In genomic region chr5:42989198-42989597, GRCh38 we compare ENCODE assay signal across 18 cellular contexts. TPM values are rescaled to one million over a fixed set of nuclear protein-coding genes. Genes with fewer than 3 reads are reported as not detected.
DNase-seq lines count a peak whose midpoint lies in the region; ATAC-seq, FAIRE-seq and TF ChIP-seq lines count a peak whose summit lies in the region.
"Had no signal": no experiment of that assay in that cellular context is flagged by ENCODE, and none has a peak within 500 bp of the region (broad histone marks: within the 10 kb centered on the region; RNA-seq: fewer than 3 reads in every experiment).

No MANE protein-coding gene starts in this region.

- H3K9me2 ChIP-seq in PC-9 (ENCODE audit: insufficient read depth) (no peaks in the 10 kb centered on the region; the same call in 1 of the 2 replicates), SK-N-SH (no peaks in the 10 kb centered on the region)

- H3K36me3 Mint-ChIP-seq in activated T-cell treated with anti-CD3 and anti-CD28 coated beads, Interleukin-2, amount 50 U/mL, for 24 hours (ENCODE audit: low read depth): peaks cover 68% of the 10 kb centered on the region

- H3K27me3 ChIP-seq in PC-9 (ENCODE audit: insufficient read depth, low read depth): no peaks in the 10 kb centered on the region
- no peaks in the 10 kb centered on the region for H3K27me3 ChIP-seq in GM12878 (replicated peaks in 1 of 2; ENCODE audit: control insufficient read depth in 2 of 2, insufficient read depth in 2 of 2, low read length in 1 of 2)
- H3K27me3 ChIP-seq in smooth muscle cell (ENCODE audit: low read depth): no peaks in the 10 kb centered on the region
- H3K27me3 ChIP-seq in SK-N-SH (ENCODE audit: insufficient read depth): peaks cover 28% of the 10 kb centered on the region; the same call in 1 of the 2 replicates
- H3K27me3 ChIP-seq: testis had no signal

- H2AFZ ChIP-seq in PC-9 (no peak overlapping the region), GM12878 (ENCODE audit: control insufficient read depth, low read depth, low read length) (no peak overlapping the region), smooth muscle cell (ENCODE audit: low read depth) (no peak overlapping the region), SK-N-SH (ENCODE audit: low read depth) (no peak overlapping the region)

- no peak for DNase-seq in activated T-cell treated with anti-CD3 and anti-CD28 coated beads, Interleukin-2, amount 50 U/mL, for 24 hours
- no peak for DNase-seq in activated T-cell treated with anti-CD3 and anti-CD28 coated beads, Interleukin-2, amount 50 U/mL, for 1 hour
- no peak for DNase-seq in PC-9
- DNase-seq in GM12878 (ENCODE audit: low read depth, low spot score): no peak
- DNase-seq in smooth muscle cell (lab: John Stamatoyannopoulos, UW; ENCODE audit: unreplicated experiment): no peak
- no peak for DNase-seq in left colon
- DNase-seq in SK-N-SH: no peak
- no peak for DNase-seq in stimulated activated CD4-positive, alpha-beta T cell treated with anti-CD3 and anti-CD28 coated beads, Interleukin-12 subunit alpha, Interleukin-12 subunit beta, amount 100 ng/mL, for 4 hours
- DNase-seq: body of pancreas, foreskin melanocyte, Kasumi-1, NCI-H1694, testis had no signal

- H3K4me3 ChIP-seq in PC-9: no peak overlapping the region
- H3K4me3 ChIP-seq in GM12878: no peak overlapping the region
- H3K4me3 ChIP-seq in smooth muscle cell: no peak overlapping the region
- H3K4me3 ChIP-seq in SK-N-SH (ENCODE audit: low read depth in 2 of 2, low read length in 1 of 2): no peak overlapping the region
- H3K4me3 ChIP-seq: body of pancreas, testis had no signal

- peaks cover 13% of the 10 kb centered on the region for H3K9me3 ChIP-seq in PC-9 (ENCODE audit: insufficient read depth, low read depth)
- H3K9me3 ChIP-seq in GM12878 (replicated peaks; ENCODE audit: control insufficient read depth, insufficient read depth, low read length): no peaks in the 10 kb centered on the region; the same call in 2 of the 3 replicates
- H3K9me3 ChIP-seq in smooth muscle cell (replicated peaks; ENCODE audit: low read depth): no peaks in the 10 kb centered on the region
- H3K9me3 ChIP-seq in SK-N-SH: no peaks in the 10 kb centered on the region
- H3K9me3 ChIP-seq: testis had no signal

- H3K9me3 Mint-ChIP-seq in activated T-cell treated with anti-CD3 and anti-CD28 coated beads, Interleukin-2, amount 50 U/mL, for 24 hours: peaks cover 4% of the 10 kb centered on the region

- H3F3A ChIP-seq in PC-9 (ENCODE audit: insufficient read depth, low read depth) (peaks cover 42% of the 10 kb centered on the region), smooth muscle cell (ENCODE audit: low read depth) (peaks cover 11% of the 10 kb centered on the region), SK-N-SH (replicated peaks; ENCODE audit: insufficient read depth) (peaks cover 13% of the 10 kb centered on the region)

- CTCF ChIA-PET in PC-9 (lab: Charles Lee): no interaction called here
- CTCF ChIA-PET in GM12878 (lab: Yijun Ruan, JAX): interaction anchor here (0.6 to 3.2 kb wide), 8 partner anchors 19 to 185 kb away, joined by 3 to 12 read pairs (median 3); no protein-coding TSS in a partner anchor
- CTCF ChIA-PET in SK-N-SH (lab: Yijun Ruan, JAX): interaction anchor here (0.7 kb wide), 1 partner anchor 31 kb away, joined by 3 read pairs; no protein-coding TSS in a partner anchor

- H3K36me3 ChIP-seq in PC-9 (ENCODE audit: low read depth) (0 out of 2 replicates have a peak, but pooled peaks cover 5% of the 10 kb centered on the region), GM12878 (ENCODE audit: control insufficient read depth in 2 of 2, insufficient read depth in 2 of 2, low read length in 1 of 2) (no peaks in the 10 kb centered on the region), smooth muscle cell (ENCODE audit: low read depth) (no peaks in the 10 kb centered on the region), SK-N-SH (replicated peaks in 1 of 2; ENCODE audit: control insufficient read depth in 1 of 2, insufficient read depth in 2 of 2, low read length in 1 of 2) (no peaks in the 10 kb centered on the region)

- H3K4me1 ChIP-seq in PC-9 (replicated peaks; ENCODE audit: insufficient read depth): peaks cover 32% of the 10 kb centered on the region
- H3K4me1 ChIP-seq in GM12878 (ENCODE audit: control insufficient read depth, insufficient read depth, low read length): peaks cover 7% of the 10 kb centered on the region
- no peaks in the 10 kb centered on the region for H3K4me1 ChIP-seq in smooth muscle cell (ENCODE audit: low read depth)
- H3K4me1 ChIP-seq in SK-N-SH (ENCODE audit: control insufficient read depth in 1 of 2, insufficient read depth in 2 of 2, low read depth in 1 of 2, low read length in 1 of 2): no peaks in the 10 kb centered on the region; a peak in 1 of 4 replicates
- H3K4me1 ChIP-seq: testis had no signal

- no peak overlapping the region for H3K27ac ChIP-seq in PC-9
- H3K27ac ChIP-seq in GM12878 (ENCODE audit: control insufficient read depth, insufficient read depth): no peak overlapping the region
- no peak overlapping the region for H3K27ac ChIP-seq in smooth muscle cell (ENCODE audit: low read depth)
- no peak overlapping the region for H3K27ac ChIP-seq in SK-N-SH (ENCODE audit: low read depth in 2 of 2, low read length in 1 of 2)
- H3K27ac ChIP-seq: body of pancreas, HL-60, testis, VCaP had no signal

- no peak for TF ChIP-seq POLR2A in GM12878 (IDR thresholded peaks at IDR 0.05; ENCODE audit: low read depth, low read length)

- SMC1A ChIA-PET in GM12878 (lab: Charles Lee; ENCODE audit: uncharacterized antibody, unreplicated experiment): interaction anchor here (1.1 to 1.4 kb wide), 5 partner anchors 17 to 80 kb away, joined by 3 to 7 read pairs (median 3); no protein-coding TSS in a partner anchor

- TF ChIP-seq RAD21 in GM12878 (IDR thresholded peaks at IDR 0.05; ENCODE audit: insufficient read depth, low read depth, low read length) (no peak), SK-N-SH (IDR thresholded peaks at IDR 0.05; ENCODE audit: low read length) (no peak)

- TF ChIP-seq CTCF in PC-9 (conservative IDR thresholded peaks at IDR 0.05): no peak
- no peak for TF ChIP-seq CTCF in GM12878 (IDR thresholded peaks at IDR 0.05 in 2 of 3, conservative IDR thresholded peaks at IDR 0.05 in 1 of 3; ENCODE audit: control insufficient read depth in 2 of 3, extremely low read depth in 1 of 3, insufficient read depth in 1 of 3, low read depth in 3 of 3, low read length in 3 of 3)
- TF ChIP-seq CTCF in smooth muscle cell (IDR thresholded peaks at IDR 0.05; ENCODE audit: borderline replicate concordance, insufficient read depth, poor library complexity, severe bottlenecking): no peak
- no peak for TF ChIP-seq CTCF in SK-N-SH (IDR thresholded peaks at IDR 0.05)

- peak overlapping the region; percentile 98 for H3K4me3 Mint-ChIP-seq in activated T-cell treated with anti-CD3 and anti-CD28 coated beads, Interleukin-2, amount 50 U/mL, for 24 hours
- H3K4me3 Mint-ChIP-seq: nephron had no signal

- RAD21 ChIA-PET in GM12878 (lab: Charles Lee; ENCODE audit: unreplicated experiment): interaction anchor here (1.3 kb wide), 1 partner anchor 81 kb away, joined by 6 read pairs; no protein-coding TSS in a partner anchor

- no TSS peak for BruUV-seq in PC-9 (replicated peaks; lab: Mats Ljungman, UMichigan)
- BruUV-seq in GM12878 (replicated peaks; lab: Mats Ljungman, UMichigan): no TSS peak

- no peaks in the 10 kb centered on the region for H3K27me3 Mint-ChIP-seq in activated T-cell treated with anti-CD3 and anti-CD28 coated beads, Interleukin-2, amount 50 U/mL, for 24 hours

- no peak overlapping the region for H3K9ac ChIP-seq in GM12878 (ENCODE audit: control insufficient read depth, insufficient read depth, low read length)
- H3K9ac ChIP-seq in smooth muscle cell (ENCODE audit: low read depth): no peak overlapping the region
- H3K9ac ChIP-seq in SK-N-SH: no peak overlapping the region

- no peak for FAIRE-seq in GM12878 (lab: Jason Lieb, UNC)
- FAIRE-seq: GM18507, GM19239 had no signal

- POLR2A ChIA-PET in PC-9 (lab: Charles Lee; ENCODE audit: unreplicated experiment): interaction anchor here (0.6 to 0.7 kb wide), 3 partner anchors 18 to 62 kb away, joined by 6 to 9 read pairs (median 8); no protein-coding TSS in a partner anchor
- POLR2A ChIA-PET in GM12878 (lab: Charles Lee): no interaction called here
- POLR2A ChIA-PET in SK-N-SH (lab: Yijun Ruan, JAX): no interaction called here

- no peak for TF ChIP-seq EP300 in GM12878 (IDR thresholded peaks at IDR 0.05; ENCODE audit: borderline replicate concordance in 1 of 2, control insufficient read depth in 1 of 2, low read depth in 2 of 2, low read length in 2 of 2)
- no peak for TF ChIP-seq EP300 in SK-N-SH (IDR thresholded peaks at IDR 0.05; ENCODE audit: borderline replicate concordance in 1 of 2, low read depth in 1 of 2, low read length in 1 of 2)

- peaks cover 71% of the 10 kb centered on the region for H3K4me1 Mint-ChIP-seq in activated T-cell treated with anti-CD3 and anti-CD28 coated beads, Interleukin-2, amount 50 U/mL, for 24 hours (ENCODE audit: low read depth)

- ATAC-seq in GM12878: no peak
- ATAC-seq in left colon: no peak
- ATAC-seq: body of pancreas had no signal

- H3K79me2 ChIP-seq in PC-9 (ENCODE audit: low read depth): no peaks in the 10 kb centered on the region
- peaks cover 4% of the 10 kb centered on the region for H3K79me2 ChIP-seq in GM12878 (ENCODE audit: control insufficient read depth, insufficient read depth, low read length)
- peaks cover 10% of the 10 kb centered on the region for H3K79me2 ChIP-seq in smooth muscle cell (ENCODE audit: low read depth)
- no peaks in the 10 kb centered on the region for H3K79me2 ChIP-seq in SK-N-SH (ENCODE audit: insufficient read depth)

- peak overlapping the region; percentile 11; the same call in 1 of the 2 replicates for H3K4me2 ChIP-seq in PC-9
- peak overlapping the region; percentile 4; the same call in 1 of the 2 replicates for H3K4me2 ChIP-seq in GM12878 (ENCODE audit: control insufficient read depth, insufficient read depth)
- H3K4me2 ChIP-seq in smooth muscle cell: peak overlapping the region; percentile 37
- no peak overlapping the region for H3K4me2 ChIP-seq in SK-N-SH

- intact Hi-C loops in PC-9 (cut with micrococcal nuclease; ENCODE audit: unreplicated experiment): no loop called here
- intact Hi-C loops in GM12878 (cut with micrococcal nuclease; ENCODE audit: unreplicated experiment): no loop called here
- intact Hi-C loops in left colon (cut with DNase I, micrococcal nuclease): no loop called here

- H4K20me1 ChIP-seq in PC-9 (ENCODE audit: insufficient read depth): no peaks in the 10 kb centered on the region
- no peaks in the 10 kb centered on the region for H4K20me1 ChIP-seq in GM12878 (ENCODE audit: control insufficient read depth, insufficient read depth)
- H4K20me1 ChIP-seq in smooth muscle cell (ENCODE audit: low read depth): no peaks in the 10 kb centered on the region
- H4K20me1 ChIP-seq in SK-N-SH (ENCODE audit: insufficient read depth): no peaks in the 10 kb centered on the region

- peak overlapping the region; percentile 79 for H3K27ac Mint-ChIP-seq in activated T-cell treated with anti-CD3 and anti-CD28 coated beads, Interleukin-2, amount 50 U/mL, for 24 hours
- H3K27ac Mint-ChIP-seq: nephron had no signal

- in situ Hi-C loops in GM12878 (cut with MboI): no loop called here

- 0% methylated on average over 1 of the region's 1 CpG for WGBS in GM12878 (ENCODE audit: insufficient coverage, insufficient replicate concordance, low lambda C conversion rate, missing lambda C conversion rate)
- 100% methylated on average over 1 of the region's 1 CpG for WGBS in smooth muscle cell (ENCODE audit: low lambda C conversion rate)
- WGBS in SK-N-SH (ENCODE audit: low lambda C conversion rate): 5% methylated on average over 1 of the region's 1 CpG

RNA-seq across cellular contexts. Expression of gene ANXA2R, which starts 50.9 kb away (rescaled TPM):
- 3.6 and 6.3 TPM in 2 replicates for total RNA-seq in PC-9 (2021)
- total RNA-seq in GM12878 (2013; cell fraction: nucleolus; rRNA removed): 5.8 and 9.3 TPM in 2 replicates
- 4.3 and 4.7 TPM in 2 replicates for total RNA-seq in GM12878 (2014; rRNA removed)
- 4.2 and 5.1 TPM in 2 replicates for total RNA-seq in GM12878 (2014; rRNA removed; fragmentation: Illumina TruSeq; extraction: Trizol)
- total RNA-seq in GM12878 (2021): 4.4 and 5.2 TPM in 2 replicates
- 1.4 TPM for polyA plus RNA-seq in GM12878 (2011; ENCODE audit: low read depth)
- 1.8 and 2.3 TPM in 2 replicates for polyA plus RNA-seq in GM12878 (2011; rRNA removed)
- 1.6 and 2.1 TPM in 2 replicates for polyA plus RNA-seq in GM12878 (2011; cell fraction: cytosol; rRNA removed)
- 4.3 and 4.7 TPM in 2 replicates for polyA plus RNA-seq in GM12878 (2011; cell fraction: nucleus; rRNA removed)
- 2.2 and 2.4 TPM in 2 replicates for polyA plus RNA-seq in GM12878 (2012)
- polyA plus RNA-seq in GM12878 (2014; fragmentation: Illumina TruSeq; extraction: Trizol): 3.6 and 3.7 TPM in 2 replicates
- 1 to 10 TPM; 3.2 to 4.5 TPM for polyA plus RNA-seq in GM12878 (2014; fragmentation: Nextera tagmentation; extraction: Ambion mirVana)
- polyA plus RNA-seq in GM12878 (2014; rRNA removed): 6.8 and 7.8 TPM in 2 replicates
- polyA plus RNA-seq in GM12878 (2016; fragmentation: Nextera tagmentation; extraction: Ambion mirVana): 1 to 10 TPM; 6.4 to 6.7 TPM
- 3.0 and 4.7 TPM in 2 replicates for polyA minus RNA-seq in GM12878 (2011; rRNA and poly(A)+ RNA removed)
- 0.62 TPM in 1 of 2 replicates, not detected in the other for polyA minus RNA-seq in GM12878 (2011; cell fraction: cytosol; rRNA and poly(A)+ RNA removed)
- polyA minus RNA-seq in GM12878 (2011; cell fraction: nucleus; rRNA and poly(A)+ RNA removed): 7.4 and 18.5 TPM in 2 replicates
- total RNA-seq in smooth muscle cell: 0.40 and 1.5 TPM in 2 replicates
- polyA plus RNA-seq in smooth muscle cell: 0.83 TPM in 1 of 2 replicates, not detected in the other
- 1 to 10 TPM; 1.0 to 1.3 TPM for total RNA-seq in left colon
- polyA plus RNA-seq in SK-N-SH (2012; rRNA removed): 1.7 and 1.9 TPM in 2 replicates
- polyA plus RNA-seq in SK-N-SH (2012; cell fraction: cytosol; rRNA removed): 0.88 and 1.4 TPM in 2 replicates
- polyA plus RNA-seq in SK-N-SH (2012; cell fraction: nucleus; rRNA removed): 3.7 and 5.4 TPM in 2 replicates
